11 cellular contexts compared by ENCODE assay signal in the genomic region with DNA sequence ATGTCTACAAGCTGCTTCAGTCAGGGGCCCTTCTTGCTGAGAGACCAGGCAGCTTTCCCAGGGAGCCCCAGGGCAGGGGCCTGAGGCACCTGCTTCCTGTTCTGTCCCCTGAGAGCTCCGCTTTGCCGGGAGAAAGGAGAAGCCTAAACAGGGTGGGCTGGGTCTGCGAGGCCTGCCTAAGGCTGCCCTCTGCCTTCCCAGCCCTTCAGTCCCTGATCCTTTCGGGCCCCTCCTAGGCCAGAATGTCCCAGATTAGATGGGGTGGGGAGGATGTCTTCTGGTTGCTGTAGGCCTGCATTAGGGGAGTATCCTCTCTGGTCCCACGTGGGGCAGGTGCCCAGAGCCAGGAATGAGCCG.
DNase-seq lines count a peak whose midpoint lies in the region; ATAC-seq and TF ChIP-seq lines count a peak whose summit lies in the region.
"Had no signal": no experiment of that assay in that cellular context is flagged by ENCODE, and none has a peak within 500 bp of the region (broad histone marks: within the 10 kb centered on the region; RNA-seq: fewer than 3 reads in every experiment).

No MANE protein-coding gene starts in this region.

- H3K79me1 ChIP-seq in H9 (ENCODE audit: insufficient read depth, low read depth, low read length, poor library complexity, severe bottlenecking), result no peaks in the 10 kb centered on the region

- peaks cover 93 to 99% of the 10 kb centered on the region in 2 experiments for H3K4me1 Mint-ChIP-seq in H9
- H3K4me1 Mint-ChIP-seq in activated T-cell treated with anti-CD3 and anti-CD28 coated beads, Interleukin-2, amount 50 U/mL, for 4 hours (ENCODE audit: low read depth), result no peaks in the 10 kb centered on the region

- no peak overlapping the region for H3K4ac ChIP-seq in H9 (ENCODE audit: low read depth, low read length)

- CTCF ChIA-PET in A673 (lab: Charles Lee), result interaction anchor here (0.6 kb wide), 1 partner anchor 126 kb away, joined by 5 read pairs; no protein-coding TSS in a partner anchor

- no TSS peak for BruUV-seq in A673 (replicated peaks; lab: Mats Ljungman, UMichigan)

- no peak overlapping the region for H3T11ph ChIP-seq in H9 (ENCODE audit: low read length)

- H2BK12ac ChIP-seq in H9 (ENCODE audit: insufficient read length, low read depth, low read length), result no peak overlapping the region

- H3K4me3 ChIP-seq in A673 (ENCODE audit: low read depth, low read length, poor library complexity, severe bottlenecking) (no peak overlapping the region), adipocyte (ENCODE audit: low read length) (no peak overlapping the region), mesodermal cell (ENCODE audit: extremely low read depth, insufficient read depth, low read length, poor library complexity, severe bottlenecking) (peak overlapping the region; percentile 21)
- H3K4me3 ChIP-seq: Peyer's patch had no signal

- H3K4me2 ChIP-seq in H9 (ENCODE audit: insufficient read depth, insufficient read length, low read length), result peak overlapping the region; percentile 26

- H3K23me2 ChIP-seq in H9 (ENCODE audit: insufficient read length, low read depth, low read length, poor library complexity, severe bottlenecking), result no peaks in the 10 kb centered on the region

- H3K18ac ChIP-seq in H9 (ENCODE audit: insufficient read length, low read depth, low read length), result peak overlapping the region; percentile 1

- H2BK5ac ChIP-seq in H9 (ENCODE audit: insufficient read length, low read length), result no peak overlapping the region

- peaks cover 0 to 5% (median 3%) of the 10 kb centered on the region in 3 experiments; a peak in 4 of 7 replicates for H3K36me3 Mint-ChIP-seq in H9 (ENCODE audit: insufficient read depth in 1 of 3, low read depth in 3 of 3)
- no peaks in the 10 kb centered on the region for H3K36me3 Mint-ChIP-seq in activated T-cell treated with anti-CD3 and anti-CD28 coated beads, Interleukin-2, amount 50 U/mL, for 4 hours (ENCODE audit: insufficient read depth)

- H2AFZ ChIP-seq in H9 (ENCODE audit: low read length), result no peak overlapping the region

- no peaks in the 10 kb centered on the region; the same call in none of the 2 replicates for H3K27me3 Mint-ChIP-seq in H9 (ENCODE audit: low read depth)
- no peaks in the 10 kb centered on the region for H3K27me3 Mint-ChIP-seq in activated T-cell treated with anti-CD3 and anti-CD28 coated beads, Interleukin-2, amount 50 U/mL, for 4 hours (ENCODE audit: low read depth)

- H3K23ac ChIP-seq in H9 (ENCODE audit: insufficient read length, low read depth, low read length), result no peak overlapping the region

- H3K14ac ChIP-seq in H9 (ENCODE audit: insufficient read depth, low read length), result no peak overlapping the region

- no peaks in the 10 kb centered on the region for H3K36me3 ChIP-seq in A673 (ENCODE audit: insufficient read depth, low read length, poor library complexity, severe bottlenecking)
- H3K36me3 ChIP-seq in adipocyte (ENCODE audit: control insufficient read depth, insufficient read depth, low read length, severe bottlenecking), result no peaks in the 10 kb centered on the region
- H3K36me3 ChIP-seq in mesodermal cell (ENCODE audit: control insufficient read depth, insufficient read depth, low read length), result no peaks in the 10 kb centered on the region
- H3K36me3 ChIP-seq: Peyer's patch had no signal

- no peak overlapping the region for H2AK5ac ChIP-seq in H9 (ENCODE audit: insufficient read length, low read length)

- H3K9me3 ChIP-seq in A673 (ENCODE audit: low read depth, low read length, poor library complexity, severe bottlenecking) (no peaks in the 10 kb centered on the region), H9 (ENCODE audit: control insufficient read depth, low read depth, low read length) (no peaks in the 10 kb centered on the region), adipocyte (ENCODE audit: control insufficient read depth, low read length) (no peaks in the 10 kb centered on the region), mesodermal cell (ENCODE audit: control insufficient read depth, low read length) (no peaks in the 10 kb centered on the region)
- H3K9me3 ChIP-seq: Peyer's patch had no signal

- H3K4me3 Mint-ChIP-seq in H9, result peak overlapping the region; percentile 62 to 78
- H3K4me3 Mint-ChIP-seq in activated T-cell treated with anti-CD3 and anti-CD28 coated beads, Interleukin-2, amount 50 U/mL, for 4 hours, result no peak overlapping the region

- H4K20me1 ChIP-seq in H9 (ENCODE audit: control insufficient read depth, insufficient read depth, insufficient read length), result no peaks in the 10 kb centered on the region

- intact Hi-C loops in A673 (cut with micrococcal nuclease; ENCODE audit: unreplicated experiment), result no loop called here

- no peak overlapping the region for H4K5ac ChIP-seq in H9 (ENCODE audit: insufficient read length, low read depth, low read length)

- no peak overlapping the region for H3K56ac ChIP-seq in H9 (ENCODE audit: insufficient read length, low read depth, low read length)

- peaks cover 13% of the 10 kb centered on the region; the same call in 1 of the 2 replicates for H3K79me2 ChIP-seq in H9 (ENCODE audit: insufficient read depth, low read length)

- no peak for ATAC-seq in activated T-cell treated with anti-CD3 and anti-CD28 coated beads, Interleukin-2, amount 50 U/mL, for 4 hours
- ATAC-seq in GM19324 (IDR thresholded peaks at IDR 0.05; ENCODE audit: low FRiP score, unreplicated experiment), result no peak

- no peak overlapping the region for H2BK15ac ChIP-seq in H9 (ENCODE audit: low read depth, low read length)

- no peak for TF ChIP-seq CTCF in A673 (conservative IDR thresholded peaks at IDR 0.05; ENCODE audit: low read depth, low read length)
- TF ChIP-seq CTCF in H9 (conservative IDR thresholded peaks at IDR 0.05), result no peak

- peak; percentile 56 for DNase-seq in A673 (ENCODE audit: low spot score)
- peak; percentile 61 for DNase-seq in H9
- DNase-seq in adipocyte (ENCODE audit: low read depth), result no peak
- DNase-seq in HCEC 1CT, result no peak
- no peak for DNase-seq in activated T-cell treated with anti-CD3 and anti-CD28 coated beads, Interleukin-2, amount 50 U/mL, for 4 hours
- DNase-seq in NCI-H2029 (lab: John Stamatoyannopoulos, UW), result no peak
- DNase-seq: NCI-H1694, Peyer's patch had no signal

- H3K27ac Mint-ChIP-seq in H9, result peak overlapping the region; percentile 100

- H3K27ac ChIP-seq in A673 (ENCODE audit: low read depth, low read length, poor library complexity, severe bottlenecking), result peak overlapping the region; percentile 58
- peak overlapping the region; percentile 71 for H3K27ac ChIP-seq in H9 (ENCODE audit: insufficient read length, low read depth, low read length)
- H3K27ac ChIP-seq in mesodermal cell (ENCODE audit: low read depth, low read length, severe bottlenecking), result peak overlapping the region; percentile 99
- H3K27ac ChIP-seq: C4-2B had no signal

- no peaks in the 10 kb centered on the region for H3K9me3 Mint-ChIP-seq in H9
- H3K9me3 Mint-ChIP-seq in activated T-cell treated with anti-CD3 and anti-CD28 coated beads, Interleukin-2, amount 50 U/mL, for 4 hours, result no peaks in the 10 kb centered on the region

- H3K9ac ChIP-seq in H9 (ENCODE audit: extremely low read depth, insufficient read length, low read length) (no peak overlapping the region), adipocyte (ENCODE audit: low read length) (peak overlapping the region; percentile 56)

- H3K27me3 ChIP-seq in A673 (replicated peaks; ENCODE audit: insufficient read depth, low read depth, low read length, poor library complexity) (no peaks in the 10 kb centered on the region), H9 (ENCODE audit: insufficient read depth, low read length) (no peaks in the 10 kb centered on the region), adipocyte (replicated peaks; ENCODE audit: control insufficient read depth, insufficient read depth, low read length) (no peaks in the 10 kb centered on the region)
- H3K27me3 ChIP-seq: Peyer's patch had no signal

- no peak overlapping the region for H4K91ac ChIP-seq in H9 (ENCODE audit: insufficient read length, low read depth, low read length)

- H2BK120ac ChIP-seq in H9 (ENCODE audit: low read depth, low read length, poor library complexity, severe bottlenecking), result no peak overlapping the region

- no peak overlapping the region for H4K8ac ChIP-seq in H9 (replicated peaks; ENCODE audit: insufficient read length, low read depth, low read length)

- no CpG with 5 or more reads among the region's 6 CpGs for WGBS in H9 (ENCODE audit: extremely low coverage, insufficient read length, low lambda C conversion rate)
- WGBS in mesodermal cell (ENCODE audit: insufficient coverage in 2 of 2), 2 experiments, result 6 to 24% methylated on average over 2 to 4 of the region's 6 CpGs

- POLR2A ChIA-PET in A673 (lab: Charles Lee; ENCODE audit: low non-redundant PET), result interaction anchor here (0.6 kb wide), 1 partner anchor 282 kb away, joined by 5 read pairs; no protein-coding TSS in a partner anchor

- no peak overlapping the region for H2BK20ac ChIP-seq in H9 (ENCODE audit: low read depth, low read length, poor library complexity, severe bottlenecking)

- H3K4me1 ChIP-seq in A673 (ENCODE audit: insufficient read depth, low read length, poor library complexity, severe bottlenecking) (peaks cover 70% of the 10 kb centered on the region), H9 (ENCODE audit: insufficient read depth, low read length) (peaks cover 38% of the 10 kb centered on the region), adipocyte (ENCODE audit: control insufficient read depth, insufficient read depth, low read length) (peaks cover 55% of the 10 kb centered on the region), mesodermal cell (ENCODE audit: control insufficient read depth, insufficient read depth, low read length, poor library complexity, severe bottlenecking) (peaks cover 71% of the 10 kb centered on the region)

Comparison
In these comparisons a context has a peak if more than half of its experiments do, and no peak if none do; other contexts are left out.
1. DNase-seq: peak in A673 (single experiment) and H9 (single experiment); none in adipocyte (single experiment), HCEC 1CT (single experiment), activated T-cell treated with anti-CD3 and anti-CD28 coated beads, Interleukin-2, amount 50 U/mL, for 4 hours (single experiment) and NCI-H2029 (single experiment).
2. Peak in every context shown above with its lines, with median percentiles within 50 percentile points of each other: H3K27ac ChIP-seq.